In the genomic region with DNA sequence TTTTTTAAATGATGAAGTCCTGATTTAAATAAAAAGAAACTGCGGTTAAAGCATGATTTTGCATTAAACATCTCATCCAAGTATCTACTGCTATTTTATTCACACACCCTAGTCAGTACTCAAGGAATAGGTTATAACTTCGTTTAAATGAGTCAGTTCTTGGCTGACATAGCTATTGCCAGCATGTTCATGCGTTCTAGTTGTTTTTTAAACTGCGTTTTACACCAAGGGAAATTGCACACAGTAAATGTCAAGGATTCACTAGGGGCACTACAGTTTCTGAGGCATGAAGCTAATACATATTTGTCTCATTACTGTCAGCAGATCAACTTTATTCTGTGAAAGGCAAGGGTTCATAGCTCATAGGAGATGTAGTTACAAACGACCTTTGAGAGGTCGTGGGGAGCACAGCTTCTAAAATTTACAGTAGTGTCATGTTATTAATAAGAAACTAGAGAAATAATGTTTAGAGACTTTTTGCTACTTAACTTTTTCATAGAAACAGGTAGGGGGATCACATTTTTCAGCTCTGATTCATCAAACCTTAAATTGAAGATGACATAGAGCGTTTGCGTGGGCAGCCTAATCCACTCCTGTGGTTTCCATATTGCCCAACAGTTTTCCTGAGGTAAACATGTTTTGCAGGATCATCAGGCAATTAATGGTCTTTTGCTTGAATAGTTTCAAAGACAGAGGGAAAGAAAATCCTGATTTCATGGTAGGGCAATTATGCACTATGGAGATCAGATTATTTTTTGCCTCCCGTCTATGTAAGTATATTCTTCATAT, we compare ENCODE assay signal across 19 cellular contexts.
DNase-seq lines count a peak whose midpoint lies in the region; ATAC-seq, FAIRE-seq and TF ChIP-seq lines count a peak whose summit lies in the region.
"Had no signal": no experiment of that assay in that cellular context is flagged by ENCODE, and none has a peak within 500 bp of the region (broad histone marks: within the 10 kb centered on the region; RNA-seq: fewer than 3 reads in every experiment).

No MANE protein-coding gene starts in this region.

- H3K36me3 Mint-ChIP-seq in MCF 10A (ENCODE audit: insufficient read depth, unreplicated experiment) = peaks cover 7% of the 10 kb centered on the region
- no peaks in the 10 kb centered on the region for H3K36me3 Mint-ChIP-seq in mesothelial cell of epicardium
- H3K36me3 Mint-ChIP-seq in T-helper 2 cell treated with Interferon-gamma antibody and Interleukin-4, amounts not matched to agents 5 μg/mL and 100 μg/mL, for 36 hours (ENCODE audit: low read depth) = no peaks in the 10 kb centered on the region
- no peaks in the 10 kb centered on the region for H3K36me3 Mint-ChIP-seq in stimulated activated effector memory CD8-positive, alpha-beta T cell treated with anti-CD3 and anti-CD28 coated beads, Interleukin-12 subunit alpha, Interleukin-12 subunit beta, amount 100 ng/mL, for 72 hours

- H3K9me3 Mint-ChIP-seq in MCF 10A (ENCODE audit: unreplicated experiment) = no peaks in the 10 kb centered on the region
- H3K9me3 Mint-ChIP-seq in mesothelial cell of epicardium = no peaks in the 10 kb centered on the region
- H3K9me3 Mint-ChIP-seq in T-helper 2 cell treated with Interferon-gamma antibody and Interleukin-4, amounts not matched to agents 5 μg/mL and 100 μg/mL, for 36 hours = peaks cover 26% of the 10 kb centered on the region
- H3K9me3 Mint-ChIP-seq in stimulated activated effector memory CD8-positive, alpha-beta T cell treated with anti-CD3 and anti-CD28 coated beads, Interleukin-12 subunit alpha, Interleukin-12 subunit beta, amount 100 ng/mL, for 72 hours = peaks cover 19% of the 10 kb centered on the region

- H3K4me3 ChIP-seq in breast epithelium (no peak overlapping the region), choroid plexus epithelial cell (ENCODE audit: low read depth, low read length) (no peak overlapping the region)
- H3K4me3 ChIP-seq: GM23248 had no signal

- H3K4me1 Mint-ChIP-seq in MCF 10A (ENCODE audit: insufficient read depth, unreplicated experiment) (peaks cover 21% of the 10 kb centered on the region), mesothelial cell of epicardium (peaks cover 14% of the 10 kb centered on the region)
- no peaks in the 10 kb centered on the region for H3K4me1 Mint-ChIP-seq in T-helper 2 cell treated with Interferon-gamma antibody and Interleukin-4, amounts not matched to agents 5 μg/mL and 100 μg/mL, for 36 hours (ENCODE audit: low read depth)
- no peaks in the 10 kb centered on the region for H3K4me1 Mint-ChIP-seq in stimulated activated effector memory CD8-positive, alpha-beta T cell treated with anti-CD3 and anti-CD28 coated beads, Interleukin-12 subunit alpha, Interleukin-12 subunit beta, amount 100 ng/mL, for 72 hours
- H3K4me1 Mint-ChIP-seq: B cell had no signal

- H3K4me1 ChIP-seq in breast epithelium = no peaks in the 10 kb centered on the region

- H3K27me3 Mint-ChIP-seq in MCF 10A (ENCODE audit: insufficient read depth, unreplicated experiment) = no peaks in the 10 kb centered on the region
- H3K27me3 Mint-ChIP-seq in mesothelial cell of epicardium (ENCODE audit: low read depth) = no peaks in the 10 kb centered on the region
- H3K27me3 Mint-ChIP-seq in T-helper 2 cell treated with Interferon-gamma antibody and Interleukin-4, amounts not matched to agents 5 μg/mL and 100 μg/mL, for 36 hours (ENCODE audit: low read depth) = no peaks in the 10 kb centered on the region
- H3K27me3 Mint-ChIP-seq: B cell had no signal

- CTCF ChIA-PET in MCF 10A (lab: Yijun Ruan, JAX) = interaction anchor here (0.5 to 1.2 kb wide), 6 partner anchors 20 to 961 kb away, joined by 3 to 8 read pairs (median 3); no protein-coding TSS in a partner anchor

- intact Hi-C loops in MCF 10A (cut with micrococcal nuclease) (no loop called here), breast epithelium (cut with DNase I; ENCODE audit: low total_unique reads) (no loop called here)

- in situ Hi-C loops in KBM-7 (cut with MboI; ENCODE audit: low pct_unique_long_range_greater_than_20kb, low sequenced_read_pairs) = no loop called here

- H3K36me3 ChIP-seq in breast epithelium = no peaks in the 10 kb centered on the region

- POLR2A ChIA-PET in MCF 10A (lab: Yijun Ruan, JAX) = interaction anchor here (0.6 to 1.8 kb wide), 5 partner anchors 15 to 980 kb away, joined by 3 to 7 read pairs (median 3); no protein-coding TSS in a partner anchor

- H3K4me3 Mint-ChIP-seq in MCF 10A (ENCODE audit: unreplicated experiment) (peak overlapping the region; percentile 59), mesothelial cell of epicardium (no peak overlapping the region)
- no peak overlapping the region for H3K4me3 Mint-ChIP-seq in T-helper 2 cell treated with Interferon-gamma antibody and Interleukin-4, amounts not matched to agents 5 μg/mL and 100 μg/mL, for 36 hours
- no peak overlapping the region for H3K4me3 Mint-ChIP-seq in stimulated activated effector memory CD8-positive, alpha-beta T cell treated with anti-CD3 and anti-CD28 coated beads, Interleukin-12 subunit alpha, Interleukin-12 subunit beta, amount 100 ng/mL, for 72 hours
- H3K4me3 Mint-ChIP-seq: B cell had no signal

- H3K27ac Mint-ChIP-seq in MCF 10A (ENCODE audit: low read depth, unreplicated experiment) (peak overlapping the region; percentile 97), mesothelial cell of epicardium (peak overlapping the region; percentile 1)
- no peak overlapping the region for H3K27ac Mint-ChIP-seq in T-helper 2 cell treated with Interferon-gamma antibody and Interleukin-4, amounts not matched to agents 5 μg/mL and 100 μg/mL, for 36 hours
- H3K27ac Mint-ChIP-seq in stimulated activated effector memory CD8-positive, alpha-beta T cell treated with anti-CD3 and anti-CD28 coated beads, Interleukin-12 subunit alpha, Interleukin-12 subunit beta, amount 100 ng/mL, for 72 hours = no peak overlapping the region
- H3K27ac Mint-ChIP-seq: B cell had no signal

- peak; percentile 92 for DNase-seq in MCF 10A (ENCODE audit: unreplicated experiment)
- DNase-seq in breast epithelium (ENCODE audit: low spot score in 2 of 2) = no peak
- peak; percentile 1 for DNase-seq in choroid plexus epithelial cell (ENCODE audit: low read depth)
- DNase-seq in mesothelial cell of epicardium (ENCODE audit: low spot score in 2 of 2, unreplicated experiment in 2 of 2) = no peak
- DNase-seq in T-helper 2 cell treated with Interferon-gamma antibody and Interleukin-4, amounts not matched to agents 5 μg/mL and 100 μg/mL, for 36 hours (ENCODE audit: low spot score) = no peak
- no peak for DNase-seq in D721Med (ENCODE audit: insufficient read length, low spot score)
- DNase-seq in KBM-7 = no peak
- DNase-seq in stimulated activated effector memory CD8-positive, alpha-beta T cell treated with anti-CD3 and anti-CD28 coated beads, Interleukin-12 subunit alpha, Interleukin-12 subunit beta, amount 100 ng/mL, for 72 hours (ENCODE audit: low spot score in 2 of 2) = no peak
- DNase-seq: COR-L47, GF-D8, GM23248, NCI-H1417 treated with DMSO at 0.1 percent for 48 hours, NCI-H1930, NCI-H526 had no signal

- TF ChIP-seq CTCF in MCF 10A (IDR thresholded peaks at IDR 0.05; ENCODE audit: unreplicated experiment) (no peak), breast epithelium (IDR thresholded peaks at IDR 0.05) (no peak), choroid plexus epithelial cell (conservative IDR thresholded peaks at IDR 0.05; ENCODE audit: low read depth, low read length) (no peak), mesothelial cell of epicardium (IDR thresholded peaks at IDR 0.05; ENCODE audit: unreplicated experiment) (no peak), D721Med (IDR thresholded peaks at IDR 0.05; ENCODE audit: insufficient read depth, missing control alignments) (no peak)

- H3K27ac ChIP-seq in breast epithelium = no peak overlapping the region
- H3K27ac ChIP-seq: 22Rv1, GM23248, KMS-11 had no signal

- no peaks in the 10 kb centered on the region for H3K27me3 ChIP-seq in breast epithelium

- H3K9me3 ChIP-seq in breast epithelium = no peaks in the 10 kb centered on the region

- ATAC-seq in stimulated activated effector memory CD8-positive, alpha-beta T cell treated with anti-CD3 and anti-CD28 coated beads, Interleukin-12 subunit alpha, Interleukin-12 subunit beta, amount 100 ng/mL, for 72 hours = no peak
- ATAC-seq: HCT116, Panc1 had no signal

- FAIRE-seq in D721Med (lab: Jason Lieb, UNC) = no peak

- BruUV-seq in MCF 10A (replicated peaks; lab: Mats Ljungman, UMichigan) = no TSS peak

- TF ChIP-seq POLR2A in breast epithelium (IDR thresholded peaks at IDR 0.05) = no peak

Comparison
In these comparisons a context has a peak if more than half of its experiments do, and no peak if none do; other contexts are left out.
1. DNase-seq: peak in MCF 10A (single experiment) and choroid plexus epithelial cell (single experiment); none in breast epithelium (0 of 2), mesothelial cell of epicardium (0 of 2), T-helper 2 cell treated with Interferon-gamma antibody and Interleukin-4, amounts not matched to agents 5 μg/mL and 100 μg/mL, for 36 hours (single experiment), D721Med (single experiment), KBM-7 (single experiment) and stimulated activated effector memory CD8-positive, alpha-beta T cell treated with anti-CD3 and anti-CD28 coated beads, Interleukin-12 subunit alpha, Interleukin-12 subunit beta, amount 100 ng/mL, for 72 hours (0 of 2).
2. H3K27ac Mint-ChIP-seq: peak in MCF 10A (single experiment) and mesothelial cell of epicardium (single experiment); none in T-helper 2 cell treated with Interferon-gamma antibody and Interleukin-4, amounts not matched to agents 5 μg/mL and 100 μg/mL, for 36 hours (single experiment) and stimulated activated effector memory CD8-positive, alpha-beta T cell treated with anti-CD3 and anti-CD28 coated beads, Interleukin-12 subunit alpha, Interleukin-12 subunit beta, amount 100 ng/mL, for 72 hours (single experiment).